Comparison of ENCODE assay signal across 13 cellular contexts in the genomic region with DNA sequence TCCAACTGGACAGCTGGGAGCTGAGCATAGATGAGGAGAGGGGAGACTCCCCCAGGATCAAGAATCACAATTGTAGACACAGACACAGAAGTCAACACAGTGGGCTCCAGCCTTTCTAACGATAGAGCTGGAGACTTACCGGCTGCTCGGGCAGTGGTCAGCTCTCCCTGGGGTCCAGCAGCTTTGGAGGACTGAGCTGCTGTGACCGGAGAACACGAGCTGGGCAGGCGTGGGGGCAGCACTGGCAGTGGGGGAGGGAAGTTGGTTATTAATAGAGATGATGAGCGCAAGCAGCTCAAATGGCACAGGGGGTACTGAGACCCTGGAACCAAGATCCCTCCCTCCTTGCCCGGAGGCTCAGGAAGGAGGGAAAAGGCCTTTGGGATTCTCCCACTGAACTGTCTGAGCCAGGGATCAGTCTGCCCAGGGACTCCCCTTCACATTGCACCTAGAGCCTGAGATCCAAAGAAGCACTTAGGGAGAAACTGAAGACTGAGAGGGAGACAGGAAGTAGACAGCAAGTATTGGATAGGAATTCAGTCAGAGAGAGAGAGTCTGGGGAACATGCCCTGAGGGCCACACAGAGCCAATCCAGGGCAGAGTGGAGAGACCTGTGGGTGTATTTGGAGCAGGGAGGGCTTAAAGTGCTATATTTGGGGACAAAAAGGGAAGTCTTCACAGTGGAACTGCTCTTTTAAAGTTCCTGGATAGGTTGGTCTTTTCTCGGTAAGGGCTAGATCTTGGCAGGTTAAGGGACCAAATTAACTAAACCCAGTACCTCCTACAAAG. TPM values are rescaled to one million over a fixed set of nuclear protein-coding genes. Genes with fewer than 3 reads are reported as not detected.
DNase-seq lines count a peak whose midpoint lies in the region; ATAC-seq, FAIRE-seq and TF ChIP-seq lines count a peak whose summit lies in the region.
"Had no signal": no experiment of that assay in that cellular context is flagged by ENCODE, and none has a peak within 500 bp of the region (broad histone marks: within the 10 kb centered on the region; RNA-seq: fewer than 3 reads in every experiment).

A gene with protein sequence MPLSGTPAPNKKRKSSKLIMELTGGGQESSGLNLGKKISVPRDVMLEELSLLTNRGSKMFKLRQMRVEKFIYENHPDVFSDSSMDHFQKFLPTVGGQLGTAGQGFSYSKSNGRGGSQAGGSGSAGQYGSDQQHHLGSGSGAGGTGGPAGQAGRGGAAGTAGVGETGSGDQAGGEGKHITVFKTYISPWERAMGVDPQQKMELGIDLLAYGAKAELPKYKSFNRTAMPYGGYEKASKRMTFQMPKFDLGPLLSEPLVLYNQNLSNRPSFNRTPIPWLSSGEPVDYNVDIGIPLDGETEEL (minus strand): TSS at position 203 of the 789 bp plus-strand sequence. CDS start 1,457 bp downstream, outside the sequence.

- no peak within 1 kb of the TSS for H2BK20ac ChIP-seq in H1 (ENCODE audit: low read length)

- peaks cover 0 to 4% (median 2%) of the 10 kb centered on the region in 4 experiments; a peak in 6 of 7 replicates for H3K4me1 ChIP-seq in H1 (replicated peaks in 1 of 4; ENCODE audit: control insufficient read depth in 3 of 4, insufficient read depth in 4 of 4, low read length in 3 of 4)
- peaks cover 34% of the 10 kb centered on the region for H3K4me1 ChIP-seq in psoas muscle
- H3K4me1 ChIP-seq in CD8-positive, alpha-beta T cell (ENCODE audit: insufficient read depth, low read length) = no peaks in the 10 kb centered on the region

- no peaks in the 10 kb centered on the region for H3K9me3 ChIP-seq in H1 (ENCODE audit: insufficient read depth in 2 of 2, low read depth in 1 of 2, low read length in 1 of 2)
- H3K9me3 ChIP-seq in psoas muscle = no peaks in the 10 kb centered on the region
- no peaks in the 10 kb centered on the region for H3K9me3 ChIP-seq in T-helper 17 cell (ENCODE audit: control insufficient read depth, low read length, poor library complexity, severe bottlenecking)
- H3K9me3 ChIP-seq in CD8-positive, alpha-beta T cell (ENCODE audit: low read length) = no peaks in the 10 kb centered on the region

- peak within 1 kb of the TSS; percentile 23; the same call in 1 of the 2 replicates for H2BK12ac ChIP-seq in H1 (ENCODE audit: low read depth, low read length)

- H3K9me3 Mint-ChIP-seq in CD8-positive, alpha-beta T cell = no peaks in the 10 kb centered on the region
- H3K9me3 Mint-ChIP-seq: natural killer cell treated with Interleukin-12 subunit alpha and Interleukin-12 subunit beta and Interleukin-15 and Interleukin-18, amount 100 ng/mL, for 72 hours had no signal

- H4K20me1 ChIP-seq in H1 (replicated peaks in 1 of 2; ENCODE audit: control insufficient read depth in 1 of 2, insufficient read depth in 2 of 2, low read length in 2 of 2) = no peaks in the 10 kb centered on the region

- WGBS in H1 (ENCODE audit: extremely low coverage in 1 of 2, insufficient coverage in 1 of 2, insufficient read length in 1 of 2, insufficient replicate concordance in 2 of 2, low coverage in 1 of 2, low lambda C conversion rate in 2 of 2, missing lambda C conversion rate in 1 of 2), 2 experiments = 90% methylated on average over 9 of the region's 9 CpGs; no CpG with 5 or more reads in 1 of the 2 experiments
- WGBS in psoas muscle, 3 donors = 21 to 30% (median 22%) methylated on average over 9 of the region's 9 CpGs

- ATAC-seq in psoas muscle = peak; percentile 73 to 84 (median 80)
- ATAC-seq in T-helper 17 cell = no peak
- no peak for ATAC-seq in CD8-positive, alpha-beta T cell
- ATAC-seq: natural killer cell treated with Interleukin-12 subunit alpha and Interleukin-12 subunit beta and Interleukin-15 and Interleukin-18, amount 100 ng/mL, for 72 hours had no signal

- no peak for TF ChIP-seq POLR2A in H1 (IDR thresholded peaks at IDR 0.05; ENCODE audit: control extremely low read depth in 1 of 2, low read depth in 2 of 2, low read length in 2 of 2)

- H3K23me2 ChIP-seq in H1 (ENCODE audit: low read depth, low read length) = no peaks in the 10 kb centered on the region; the same call in 1 of the 2 replicates

- H3K4me2 ChIP-seq in H1 (ENCODE audit: insufficient read depth in 1 of 2, low read depth in 2 of 2, low read length in 2 of 2) = no peak within 1 kb of the TSS

- H2BK5ac ChIP-seq in H1 (ENCODE audit: low read depth, low read length) = no peak within 1 kb of the TSS

- H3K14ac ChIP-seq in H1 (ENCODE audit: insufficient read length) = no peak within 1 kb of the TSS

- H2AK5ac ChIP-seq in H1 (ENCODE audit: low read depth, low read length) = no peak within 1 kb of the TSS

- H2AFZ ChIP-seq in H1 (ENCODE audit: low read length) = 0 out of 2 replicates have a peak within 1 kb of the TSS, but pooled peaks have one; percentile 3

- TF ChIP-seq CTCF in H1 (IDR thresholded peaks at IDR 0.05; ENCODE audit: control extremely low read depth in 1 of 3, insufficient read depth in 1 of 3, low read depth in 1 of 3, low read length in 3 of 3) = no peak
- TF ChIP-seq CTCF in psoas muscle (IDR thresholded peaks at IDR 0.05) = no peak
- TF ChIP-seq CTCF in CD8-positive, alpha-beta T cell (IDR thresholded peaks at IDR 0.05) = no peak

- TF ChIP-seq RAD21 in H1 (IDR thresholded peaks at IDR 0.05 in 1 of 2, conservative IDR thresholded peaks at IDR 0.05 in 1 of 2; ENCODE audit: low read depth in 2 of 2, low read length in 2 of 2) = no peak

- no peaks in the 10 kb centered on the region for H3K36me3 Mint-ChIP-seq in T-helper 17 cell (ENCODE audit: low read depth)
- no peaks in the 10 kb centered on the region for H3K36me3 Mint-ChIP-seq in CD8-positive, alpha-beta T cell
- H3K36me3 Mint-ChIP-seq: natural killer cell treated with Interleukin-12 subunit alpha and Interleukin-12 subunit beta and Interleukin-15 and Interleukin-18, amount 100 ng/mL, for 72 hours had no signal

- H3K4me3 Mint-ChIP-seq in T-helper 17 cell = no peak within 1 kb of the TSS
- no peak within 1 kb of the TSS for H3K4me3 Mint-ChIP-seq in CD8-positive, alpha-beta T cell
- H3K4me3 Mint-ChIP-seq: natural killer cell treated with Interleukin-12 subunit alpha and Interleukin-12 subunit beta and Interleukin-15 and Interleukin-18, amount 100 ng/mL, for 72 hours had no signal

- DNase-seq in GM03348 (ENCODE audit: low spot score) (peak; percentile 64), NCI-H226 (peak; percentile 26), H1 (ENCODE audit: low read depth in 1 of 2, low spot score in 2 of 2) (no peak), psoas muscle (peak; percentile 44 to 86), T-helper 17 cell (no peak), NCI-H446 (lab: John Stamatoyannopoulos, UW) (no peak)
- no peak for DNase-seq in CD8-positive, alpha-beta T cell
- DNase-seq in activated CD4-positive, alpha-beta T cell treated with anti-CD3 and anti-CD28 coated beads, Interleukin-2, amount 50 U/mL, for 1 hour = no peak
- DNase-seq: activated CD4-positive, alpha-beta T cell treated with anti-CD3 and anti-CD28 coated beads, Interleukin-2, amount 50 U/mL, for 48 hours; stimulated activated naive CD4-positive, alpha-beta T cell had no signal

- POLR2A ChIA-PET in H1 (lab: Charles Lee; ENCODE audit: partially characterized antibody) = interaction anchor here (1.1 to 1.7 kb wide), 4 partner anchors 9 to 16 kb away, joined by 3 to 4 read pairs (median 4); no protein-coding TSS in a partner anchor
- POLR2A ChIA-PET in CD8-positive, alpha-beta T cell (lab: Charles Lee) = interaction anchor here (0.7 kb wide), 1 partner anchor 219 kb away, joined by 5 read pairs; no protein-coding TSS in a partner anchor

- H4K8ac ChIP-seq in H1 (ENCODE audit: extremely low read depth, insufficient read depth, low read length) = no peak within 1 kb of the TSS; the same call in 1 of the 2 replicates

- intact Hi-C loops in psoas muscle (cut with DNase I) = loop anchor here (5.0 kb wide), 2 partner anchors 64 to 89 kb away; no protein-coding TSS in a partner anchor
- intact Hi-C loops in CD8-positive, alpha-beta T cell (cut with DNase I, micrococcal nuclease) = no loop called here

- FAIRE-seq in H1 (lab: Jason Lieb, UNC) = no peak
- FAIRE-seq: GM18507 had no signal

- H3K79me2 ChIP-seq in H1 (ENCODE audit: control insufficient read depth in 1 of 2, insufficient read depth in 2 of 2, low read length in 2 of 2) = no peaks in the 10 kb centered on the region

- no peak within 1 kb of the TSS for H4K5ac ChIP-seq in H1 (ENCODE audit: insufficient read length, low read depth, low read length)

- H3K18ac ChIP-seq in H1 (ENCODE audit: extremely low read depth, low read length) = no peak within 1 kb of the TSS

- no peaks in the 10 kb centered on the region for H3K79me1 ChIP-seq in H1 (ENCODE audit: low read depth, low read length)

- no peak within 1 kb of the TSS for H4K91ac ChIP-seq in H1 (replicated peaks; ENCODE audit: insufficient read length, low read length)

- TF ChIP-seq EP300 in H1 (IDR thresholded peaks at IDR 0.05; ENCODE audit: borderline replicate concordance in 1 of 2, low read depth in 2 of 2, low read length in 2 of 2) = no peak

- peaks cover 24% of the 10 kb centered on the region for H3K27me3 Mint-ChIP-seq in T-helper 17 cell
- H3K27me3 Mint-ChIP-seq in CD8-positive, alpha-beta T cell (ENCODE audit: low read depth) = peaks cover 2% of the 10 kb centered on the region

- H3K27me3 ChIP-seq in H1 (replicated peaks in 1 of 4; ENCODE audit: control insufficient read depth in 3 of 4, extremely low read depth in 1 of 4, insufficient read depth in 3 of 4, low read length in 3 of 4) (no peaks in the 10 kb centered on the region), psoas muscle (ENCODE audit: insufficient read depth in 3 of 3, low read length in 2 of 3) (no peaks in the 10 kb centered on the region)
- H3K27me3 ChIP-seq in CD8-positive, alpha-beta T cell (ENCODE audit: insufficient read depth, low read length) = no peaks in the 10 kb centered on the region

- no peak within 1 kb of the TSS for H3K23ac ChIP-seq in H1 (ENCODE audit: insufficient read length)

- H3K36me3 ChIP-seq in H1 (ENCODE audit: control insufficient read depth in 2 of 4, insufficient read depth in 4 of 4, low read length in 3 of 4) (no peaks in the 10 kb centered on the region), psoas muscle (ENCODE audit: insufficient read depth in 1 of 2, low read depth in 1 of 2) (peaks cover 0 to 20% of the 10 kb centered on the region in 2 donors)
- no peaks in the 10 kb centered on the region for H3K36me3 ChIP-seq in CD8-positive, alpha-beta T cell (ENCODE audit: insufficient read depth, low read length)

- H3K9ac ChIP-seq in H1 (replicated peaks in 1 of 4; ENCODE audit: extremely low read depth in 1 of 4, low read depth in 3 of 4, low read length in 3 of 4) = no peak within 1 kb of the TSS

- peaks cover 18% of the 10 kb centered on the region for H3K4me1 Mint-ChIP-seq in T-helper 17 cell
- peaks cover 4% of the 10 kb centered on the region for H3K4me1 Mint-ChIP-seq in CD8-positive, alpha-beta T cell (ENCODE audit: low read depth)

- H3K27ac ChIP-seq in H1 (ENCODE audit: low read depth, low read length) (no peak within 1 kb of the TSS), psoas muscle (peak within 1 kb of the TSS; percentile 98)
- H3K27ac ChIP-seq in CD8-positive, alpha-beta T cell (ENCODE audit: low read depth, low read length) = no peak within 1 kb of the TSS

- no peak within 1 kb of the TSS for H3K56ac ChIP-seq in H1 (replicated peaks; ENCODE audit: insufficient read length, low read depth, low read length)

- no peak within 1 kb of the TSS for H3K27ac Mint-ChIP-seq in T-helper 17 cell
- H3K27ac Mint-ChIP-seq in CD8-positive, alpha-beta T cell = no peak within 1 kb of the TSS

- H3K4ac ChIP-seq in H1 (replicated peaks; ENCODE audit: insufficient read length, low read depth, low read length) = no peak within 1 kb of the TSS

- no peak within 1 kb of the TSS for H2BK15ac ChIP-seq in H1 (ENCODE audit: low read length)

- CTCF ChIA-PET in H1 (lab: Charles Lee; ENCODE audit: partially characterized antibody) = interaction anchor here (0.7 to 14.5 kb wide), 5 partner anchors 10 to 229 kb away, joined by 3 to 271 read pairs (median 4); no protein-coding TSS in a partner anchor
- CTCF ChIA-PET in CD8-positive, alpha-beta T cell (lab: Charles Lee) = interaction anchor here (0.7 to 14.5 kb wide), 3 partner anchors 14 to 112 kb away, joined by 3 to 283 read pairs (median 9); no protein-coding TSS in a partner anchor

- H3K4me3 ChIP-seq in H1 (ENCODE audit: extremely low read depth in 1 of 4, insufficient read depth in 2 of 4, low read depth in 3 of 4, low read length in 4 of 4) = no peak within 1 kb of the TSS
- H3K4me3 ChIP-seq in psoas muscle = peak within 1 kb of the TSS; percentile 77
- no peak within 1 kb of the TSS for H3K4me3 ChIP-seq in CD8-positive, alpha-beta T cell (ENCODE audit: low read depth, low read length)

- no peak within 1 kb of the TSS for H2BK120ac ChIP-seq in H1 (replicated peaks; ENCODE audit: low read depth, low read length)

RNA-seq across cellular contexts. Expression of the gene that starts here (rescaled TPM):
- 2.6 and 2.7 TPM in 2 replicates for total RNA-seq in H1 (2021; fragmentation: NEBNext Ultra II Directional; extraction: Animal tissue kit (Norgen Biotek cat#: 25700))
- polyA plus RNA-seq in H1 (2011; rRNA removed) (3.0 and 3.3 TPM in 2 replicates), psoas muscle (1,000 to 10,000 TPM in 1 of 3 donors, 100 to 1,000 TPM in 2; 318 to 1,157 (median 878) TPM)
- 3.5 TPM for polyA plus RNA-seq in H1 (2011; cell fraction: cytosol; rRNA removed)
- 2.5 TPM for polyA plus RNA-seq in H1 (2011; cell fraction: nucleus; rRNA removed)
- polyA plus RNA-seq in H1 (2012, experiment 1 of 2) = 2.6 to 4.3 TPM (median 3.8 TPM) in 4 replicates
- polyA plus RNA-seq in H1 (2012, experiment 2 of 2) = 5.2 TPM
- 1.2 TPM for polyA plus RNA-seq in H1 (2013, experiment 1 of 2)
- polyA plus RNA-seq in H1 (2013, experiment 2 of 2) = 1.6 TPM
- 1.4 and 2.0 TPM in 2 replicates for polyA minus RNA-seq in H1 (2011; rRNA and poly(A)+ RNA removed)
- polyA minus RNA-seq in H1 (2011; cell fraction: cytosol; rRNA and poly(A)+ RNA removed) = not detected
- polyA minus RNA-seq in H1 (2011; cell fraction: nucleus; rRNA and poly(A)+ RNA removed) = 0.70 TPM
- total RNA-seq in psoas muscle (1,000 to 10,000 TPM in 3 of 4 donors, 100 to 1,000 TPM in 1; 805 to 1,915 (median 1,417) TPM), T-helper 17 cell (not detected)
- not detected for total RNA-seq in CD8-positive, alpha-beta T cell
- total RNA-seq: HT-29; natural killer cell treated with Interleukin-12 subunit alpha and Interleukin-12 subunit beta and Interleukin-15 and Interleukin-18, amount 100 ng/mL, for 72 hours had no signal

Comparison
In these comparisons a context has a peak if more than half of its experiments do, and no peak if none do; other contexts are left out.
1. RNA of the gene that starts here (total RNA-seq): 805 to 1,915 TPM in psoas muscle; 2.6 to 2.7 TPM in H1, not detected in T-helper 17 cell and not detected in CD8-positive, alpha-beta T cell; every median in the first group is over 100 times any median in the second.
2. RNA of the gene that starts here (polyA plus RNA-seq): 318 to 1,157 TPM in psoas muscle; 1.2 to 5.2 TPM in H1; every median in the first group is over 10 times any median in the second.
3. DNase-seq: peak in GM03348 (single experiment), NCI-H226 (single experiment) and psoas muscle (2 of 2); none in H1 (0 of 2), T-helper 17 cell (0 of 3), CD8-positive, alpha-beta T cell (0 of 7), NCI-H446 (0 of 2) and activated CD4-positive, alpha-beta T cell treated with anti-CD3 and anti-CD28 coated beads, Interleukin-2, amount 50 U/mL, for 1 hour (single experiment).
4. ATAC-seq: peak in psoas muscle (4 of 4); none in T-helper 17 cell (single experiment) and CD8-positive, alpha-beta T cell (single experiment).
5. intact Hi-C loops: an anchor here in psoas muscle (5.0 kb wide); none called in CD8-positive, alpha-beta T cell.